In genomic region chr2:11554430-11554764, GRCh38 we compare ENCODE assay signal across 20 cellular contexts. TPM values are rescaled to one million over a fixed set of nuclear protein-coding genes. Genes with fewer than 3 reads are reported as not detected.
DNase-seq lines count a peak whose midpoint lies in the region; ATAC-seq and TF ChIP-seq lines count a peak whose summit lies in the region.
"Had no signal": no experiment of that assay in that cellular context is flagged by ENCODE, and none has a peak within 500 bp of the region (broad histone marks: within the 10 kb centered on the region; RNA-seq: fewer than 3 reads in every experiment).

No MANE protein-coding gene starts in this region.

- H3K14ac ChIP-seq in mesenchymal stem cell (ENCODE audit: low read length in 2 of 2) = no peak overlapping the region

- peaks cover 0 to 17% (median 0%) of the 10 kb centered on the region in 11 experiments; a peak in 2 of 22 replicates for H4K20me1 ChIP-seq in BLaER1 treated with 17β-estradiol and CSF1 and Interleukin-3, amounts not matched to agents 10 nM and 100 nM

- TF ChIP-seq POLR2A in NB4 (IDR thresholded peaks at IDR 0.05; ENCODE audit: extremely low read depth, insufficient read length) (no peak), uterus (IDR thresholded peaks at IDR 0.05) (no peak)

- H3K18ac ChIP-seq in mesenchymal stem cell (ENCODE audit: low read depth in 1 of 2, low read length in 2 of 2) = peak overlapping the region; percentile 67 to 88

- H4K91ac ChIP-seq in mesenchymal stem cell (ENCODE audit: low read length) = peak overlapping the region; percentile 41

- DNase-seq in NB4 (ENCODE audit: low read depth) (no peak), mesenchymal stem cell (no peak), GM19238 (ENCODE audit: insufficient read length, low spot score) (no peak), UCSD-AML1 (lab: John Stamatoyannopoulos, UW; ENCODE audit: unreplicated experiment) (no peak), uterus (no peak), HuH-7 (ENCODE audit: low spot score) (no peak)
- DNase-seq: activated effector memory CD4-positive, alpha-beta T cell treated with Interleukin-2 at 50 U/mL for 16 hours; amniotic stem cell; cerebellar nuclear complex; DMS153; GOT3; NCI-H187; NCI-H446 treated with DMSO at 0.1 percent for 48 hours; SIG-M5; sigmoid colon; stimulated activated CD4-positive, alpha-beta T cell treated with anti-CD3 and anti-CD28 coated beads, Interleukin-1b, Interleukin-23, amount 100 ng/mL, for 48 hours had no signal

- no peak overlapping the region for H3K9ac ChIP-seq in BLaER1 treated with 17β-estradiol and CSF1 and Interleukin-3, amounts not matched to agents 10 nM and 100 nM
- no peak overlapping the region for H3K9ac ChIP-seq in mesenchymal stem cell (ENCODE audit: low read length)

- H2BK5ac ChIP-seq in mesenchymal stem cell (ENCODE audit: low read depth, low read length, poor library complexity, severe bottlenecking) = no peak overlapping the region

- peaks cover 0 to 91% (median 0%) of the 10 kb centered on the region in 11 experiments; a peak in 5 of 22 replicates for H3K27me3 ChIP-seq in BLaER1 treated with 17β-estradiol and CSF1 and Interleukin-3, amounts not matched to agents 10 nM and 100 nM
- H3K27me3 ChIP-seq in mesenchymal stem cell (ENCODE audit: control insufficient read depth in 1 of 2, insufficient read depth in 1 of 2, low read length in 2 of 2) = peaks cover 25 to 76% of the 10 kb centered on the region in 2 experiments
- H3K27me3 ChIP-seq in uterus = no peaks in the 10 kb centered on the region

- no peak overlapping the region for H3K23ac ChIP-seq in mesenchymal stem cell (ENCODE audit: low read length in 2 of 2)

- no peak overlapping the region for H3K4me3 ChIP-seq in BLaER1 treated with 17β-estradiol and CSF1 and Interleukin-3, amounts not matched to agents 10 nM and 100 nM
- H3K4me3 ChIP-seq in NB4 (ENCODE audit: low read depth, low read length) (peak overlapping the region; percentile 44), mesenchymal stem cell (ENCODE audit: insufficient read depth in 1 of 2, low read depth in 1 of 2, low read length in 2 of 2) (no peak overlapping the region), uterus (peak overlapping the region in 1 of 2 donors; percentile 8)
- H3K4me3 ChIP-seq: A549, sigmoid colon had no signal

- H3K9me3 ChIP-seq in BLaER1 treated with 17β-estradiol and CSF1 and Interleukin-3, amounts not matched to agents 10 nM and 100 nM (replicated peaks in 1 of 11) = peaks cover 11 to 27% (median 18%) of the 10 kb centered on the region in 11 experiments
- H3K9me3 ChIP-seq in mesenchymal stem cell (ENCODE audit: control insufficient read depth, low read length) (peaks cover 9% of the 10 kb centered on the region), uterus (no peaks in the 10 kb centered on the region)
- H3K9me3 ChIP-seq: A549, sigmoid colon had no signal

- peak overlapping the region; percentile 54 to 61 for H2BK12ac ChIP-seq in mesenchymal stem cell (ENCODE audit: low read length in 2 of 2)

- H3K4me1 ChIP-seq in BLaER1 treated with 17β-estradiol and CSF1 and Interleukin-3, amounts not matched to agents 10 nM and 100 nM = peaks cover 11 to 25% (median 15%) of the 10 kb centered on the region in 10 experiments
- H3K4me1 ChIP-seq in mesenchymal stem cell (ENCODE audit: control insufficient read depth, insufficient read depth, low read depth, low read length) (no peaks in the 10 kb centered on the region), uterus (peaks cover 4 to 5% of the 10 kb centered on the region in 2 donors)
- H3K4me1 ChIP-seq: A549, sigmoid colon had no signal

- peak overlapping the region in 1 of 2 experiments; percentile 70 for H3K4ac ChIP-seq in mesenchymal stem cell (ENCODE audit: low read depth in 1 of 2, low read length in 2 of 2)

- no peak overlapping the region for H3K27ac ChIP-seq in BLaER1 treated with 17β-estradiol and CSF1 and Interleukin-3, amounts not matched to agents 10 nM and 100 nM
- no peak overlapping the region for H3K27ac ChIP-seq in mesenchymal stem cell (ENCODE audit: low read length, poor library complexity, severe bottlenecking)
- H3K27ac ChIP-seq in uterus = peak overlapping the region in 1 of 2 donors; percentile 33
- H3K27ac ChIP-seq: A549, sigmoid colon had no signal

- H2AK5ac ChIP-seq in mesenchymal stem cell (ENCODE audit: low read length, severe bottlenecking) = no peak overlapping the region

- no peaks in the 10 kb centered on the region for H3K79me1 ChIP-seq in mesenchymal stem cell (replicated peaks; ENCODE audit: low read length, poor library complexity, severe bottlenecking)

- peak; percentile 47 for ATAC-seq in GM19463 (IDR thresholded peaks at IDR 0.05; ENCODE audit: unreplicated experiment)
- ATAC-seq: A549 had no signal

- 10% methylated on average over 3 of the region's 4 CpGs for WGBS in mesenchymal stem cell

- TF ChIP-seq CTCF in NB4 (IDR thresholded peaks at IDR 0.05; ENCODE audit: low read depth, low read length) (no peak), uterus (IDR thresholded peaks at IDR 0.05) (no peak)

- intact Hi-C loops in uterus (cut with DNase I; ENCODE audit: low total_unique reads) = no loop called here

- H2BK120ac ChIP-seq in mesenchymal stem cell (ENCODE audit: low read depth, low read length) = no peak overlapping the region

- H2AFZ ChIP-seq in mesenchymal stem cell (ENCODE audit: low read depth, low read length) = no peak overlapping the region

- H4K8ac ChIP-seq in mesenchymal stem cell (ENCODE audit: low read length) = peak overlapping the region; percentile 66

- 0 out of 22 replicates have a peak, but pooled peaks cover 0 to 6% (median 0%) of the 10 kb centered on the region in 11 experiments for H3K36me3 ChIP-seq in BLaER1 treated with 17β-estradiol and CSF1 and Interleukin-3, amounts not matched to agents 10 nM and 100 nM
- H3K36me3 ChIP-seq in mesenchymal stem cell (ENCODE audit: control insufficient read depth in 1 of 2, insufficient read depth in 2 of 2, low read depth in 1 of 2, low read length in 2 of 2) = no peaks in the 10 kb centered on the region
- no peaks in the 10 kb centered on the region for H3K36me3 ChIP-seq in uterus
- H3K36me3 ChIP-seq: sigmoid colon had no signal

- no peak overlapping the region for H2BK15ac ChIP-seq in mesenchymal stem cell (ENCODE audit: low read depth, poor library complexity, severe bottlenecking)

- H3K4me2 ChIP-seq in BLaER1 treated with 17β-estradiol and CSF1 and Interleukin-3, amounts not matched to agents 10 nM and 100 nM = peak overlapping the region; percentile 57 to 91 (median 75)
- no peak overlapping the region for H3K4me2 ChIP-seq in mesenchymal stem cell (ENCODE audit: low read length, poor library complexity, severe bottlenecking)
- H3K4me2 ChIP-seq: A549 had no signal

RNA-seq across cellular contexts. Expression of gene GREB1, which starts 20.6 kb away (rescaled TPM):
- polyA plus RNA-seq in mesenchymal stem cell (2013, experiment 1 of 2) = 1.9 TPM
- 1.9 TPM for polyA plus RNA-seq in mesenchymal stem cell (2013, experiment 2 of 2)
- 100 to 1,000 TPM in 2 of 4 donors, 10 to 100 TPM in 2; 20.3 to 166 (median 78.8) TPM for total RNA-seq in uterus
- polyA plus RNA-seq: CD14-positive monocyte had no signal
